In the genomic region with DNA sequence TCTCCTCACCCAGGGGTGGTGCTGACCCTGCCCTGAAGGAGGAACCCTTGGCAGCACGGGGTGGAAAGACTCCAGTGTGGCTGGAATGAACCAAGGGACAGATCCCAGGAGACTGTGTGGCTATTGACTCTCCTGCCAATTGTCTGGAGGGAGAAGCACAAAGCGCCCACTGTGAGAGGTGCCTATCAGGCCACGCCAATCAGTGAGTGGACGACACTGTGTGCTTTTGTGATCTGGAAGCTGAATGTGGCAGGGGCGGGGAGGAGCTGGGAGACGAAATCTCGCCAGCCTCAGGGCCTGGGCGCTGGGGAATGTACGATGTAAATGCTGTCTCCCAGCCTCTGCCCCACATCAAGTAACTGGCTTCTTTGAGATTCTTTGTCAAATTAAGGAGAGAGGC, we compare ENCODE assay signal across 17 cellular contexts.
"Had no signal": no experiment of that assay in that cellular context is flagged by ENCODE, and none has a peak within 500 bp of the region (broad histone marks: within the 10 kb centered on the region; RNA-seq: fewer than 3 reads in every experiment).

No MANE protein-coding gene starts in this region.

- H3K9me3 Mint-ChIP-seq: activated naive CD4-positive, alpha-beta T cell treated with anti-CD3 and anti-CD28 coated beads, Interleukin-2, amount 50 U/mL, for 72 hours; central memory CD8-positive, alpha-beta T cell; nephron had no signal

- H3K27ac Mint-ChIP-seq: activated CD8-positive, alpha-beta memory T cell treated with anti-CD3 and anti-CD28 coated beads, Interleukin-2, amount 10 ng/mL, durations not matched to agents 7 days and 5 days; activated naive CD4-positive, alpha-beta T cell treated with anti-CD3 and anti-CD28 coated beads, Interleukin-2, amount 50 U/mL, for 72 hours; nephron; T-helper 17 cell had no signal

- DNase-seq: activated CD4-positive, alpha-beta T cell treated with anti-CD3 and anti-CD28 coated beads, Interleukin-2, amount 50 U/mL, for 48 hours; activated CD8-positive, alpha-beta memory T cell treated with anti-CD3 and anti-CD28 coated beads, Interleukin-2, amount 10 ng/mL, durations not matched to agents 7 days and 5 days; activated T-cell treated with anti-CD3 and anti-CD28 coated beads, Interleukin-2, amount 50 U/mL, for 1 hour; effector CD4-positive, alpha-beta T cell; esophagus squamous epithelium; heart right ventricle; islet precursor cell; ovary; stimulated activated CD4-positive, alpha-beta T cell treated with anti-CD3 and anti-CD28 coated beads, Interleukin-1b, Interleukin-23, amount 100 ng/mL, for 48 hours; stomach; T-helper 17 cell; WERI-Rb-1 had no signal

- H3K36me3 Mint-ChIP-seq: activated CD8-positive, alpha-beta memory T cell treated with anti-CD3 and anti-CD28 coated beads, Interleukin-2, amount 10 ng/mL, durations not matched to agents 7 days and 5 days; activated naive CD4-positive, alpha-beta T cell treated with anti-CD3 and anti-CD28 coated beads, Interleukin-2, amount 50 U/mL, for 72 hours; brain had no signal

- H3K4me3 Mint-ChIP-seq: activated CD8-positive, alpha-beta memory T cell treated with anti-CD3 and anti-CD28 coated beads, Interleukin-2, amount 10 ng/mL, durations not matched to agents 7 days and 5 days; central memory CD8-positive, alpha-beta T cell; nephron; T-helper 17 cell had no signal

- ATAC-seq: activated CD8-positive, alpha-beta memory T cell treated with anti-CD3 and anti-CD28 coated beads, Interleukin-2, amount 10 ng/mL, durations not matched to agents 7 days and 5 days; activated naive CD4-positive, alpha-beta T cell treated with anti-CD3 and anti-CD28 coated beads, Interleukin-2, amount 50 U/mL, for 72 hours; heart right ventricle; T-helper 17 cell had no signal

- H3K27me3 Mint-ChIP-seq: activated CD8-positive, alpha-beta memory T cell treated with anti-CD3 and anti-CD28 coated beads, Interleukin-2, amount 10 ng/mL, durations not matched to agents 7 days and 5 days had no signal

- H3K4me1 Mint-ChIP-seq: activated CD8-positive, alpha-beta memory T cell treated with anti-CD3 and anti-CD28 coated beads, Interleukin-2, amount 10 ng/mL, durations not matched to agents 7 days and 5 days; central memory CD8-positive, alpha-beta T cell had no signal

- H3K27ac ChIP-seq: coronary artery, esophagus squamous epithelium, heart right ventricle, ovary, stomach, WERI-Rb-1 had no signal
